ENCODE assay signal across 8 cellular contexts in the genomic region with DNA sequence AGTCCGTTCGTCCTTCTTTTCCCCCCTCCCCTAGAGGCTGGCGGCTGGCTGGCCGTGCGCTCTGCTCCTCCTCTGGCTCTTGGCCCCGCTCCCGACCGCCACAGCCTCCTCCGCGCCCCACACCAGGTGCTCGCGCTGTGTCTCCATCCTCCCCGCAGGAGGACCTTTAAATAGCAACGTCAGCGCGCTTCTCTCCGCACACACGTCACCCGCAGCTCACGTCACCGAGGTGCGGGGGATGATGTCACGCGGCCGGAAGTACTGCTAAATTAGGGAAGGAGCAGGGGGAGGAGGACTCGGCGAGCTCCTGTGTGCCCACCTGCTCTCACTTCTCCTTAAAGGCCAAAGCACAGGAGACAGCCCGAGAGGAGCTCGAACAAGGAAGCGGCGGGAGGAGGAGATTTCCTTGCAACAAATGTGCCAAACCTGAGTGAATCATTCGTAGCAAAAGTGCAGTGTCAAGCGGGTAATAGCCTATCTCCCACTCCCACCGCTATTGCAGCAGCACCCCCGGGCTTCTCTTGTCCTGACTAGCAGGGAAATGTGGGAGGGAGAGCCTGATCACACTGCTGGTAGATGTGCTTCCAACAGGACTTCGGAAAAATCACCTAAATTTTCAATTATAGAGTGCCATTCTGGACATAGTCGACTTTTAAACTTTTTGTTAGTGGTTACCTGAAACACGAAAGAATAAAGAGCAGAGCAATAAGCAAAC. TPM values are rescaled to one million over a fixed set of nuclear protein-coding genes. Genes with fewer than 3 reads are reported as not detected.
DNase-seq lines count a peak whose midpoint lies in the region; ATAC-seq and TF ChIP-seq lines count a peak whose summit lies in the region.

No MANE protein-coding gene starts in this region.

- H2AFZ ChIP-seq in OCI-LY7 (ENCODE audit: low read length), result peak overlapping the region; percentile 90

- peaks cover 19% of the 10 kb centered on the region; the same call in 1 of the 2 replicates for H3K79me2 ChIP-seq in OCI-LY7 (ENCODE audit: insufficient read depth, low read depth, low read length)

- POLR2A ChIA-PET in OCI-LY7 (lab: Charles Lee), result interaction anchor here (0.6 to 1.4 kb wide), 4 partner anchors 12 to 477 kb away, joined by 3 to 4 read pairs (median 4); no protein-coding TSS in a partner anchor

- H3K27ac ChIP-seq in OCI-LY7 (ENCODE audit: low read depth, low read length, poor library complexity, severe bottlenecking), result peak overlapping the region; percentile 63
- peak overlapping the region; percentile 96 for H3K27ac ChIP-seq in epithelial cell of prostate

- H3K9me2 ChIP-seq in OCI-LY7 (ENCODE audit: insufficient read depth, low read length), result no peaks in the 10 kb centered on the region

- peaks cover 39% of the 10 kb centered on the region for H3K4me1 ChIP-seq in OCI-LY7 (ENCODE audit: insufficient read depth, low read length, poor library complexity, severe bottlenecking)
- no peaks in the 10 kb centered on the region for H3K4me1 ChIP-seq in mucosa of descending colon (ENCODE audit: low read depth)

- H3K9me3 ChIP-seq in OCI-LY7 (ENCODE audit: low read length) (no peaks in the 10 kb centered on the region), mucosa of descending colon (no peaks in the 10 kb centered on the region)

- DNase-seq in DMS 273 (lab: John Stamatoyannopoulos, UW; ENCODE audit: unreplicated experiment) (peak; percentile 96), HuH-7 (ENCODE audit: low spot score) (peak; percentile 81), OCI-LY7 (ENCODE audit: low spot score) (peak; percentile 92), activated T-cell treated with anti-CD3 and anti-CD28 coated beads for 48 hours (ENCODE audit: low read depth) (peak; percentile 82), epithelial cell of prostate (ENCODE audit: low read depth, low spot score) (peak; percentile 87), mucosa of descending colon (peak; percentile 92 to 94 (median 94))
- peak; percentile 79 for DNase-seq in stimulated activated CD8-positive, alpha-beta memory T cell treated with anti-CD3 and anti-CD28 coated beads, Interleukin-4, amount 100 ng/mL, for 24 hours (ENCODE audit: low read depth)

- H3K4me3 ChIP-seq in OCI-LY7 (ENCODE audit: low read depth, low read length, poor library complexity, severe bottlenecking) (peak overlapping the region; percentile 71), mucosa of descending colon (peak overlapping the region; percentile 63)

- no peaks in the 10 kb centered on the region for H3K36me3 ChIP-seq in OCI-LY7 (ENCODE audit: insufficient read depth, low read length)
- H3K36me3 ChIP-seq in mucosa of descending colon (ENCODE audit: low read depth), result no peaks in the 10 kb centered on the region

- peak overlapping the region; percentile 81 for H3K4me2 ChIP-seq in OCI-LY7 (ENCODE audit: low read length)

- intact Hi-C loops in OCI-LY7 (cut with micrococcal nuclease; ENCODE audit: unreplicated experiment) (loop anchor here (2.0 to 10.0 kb wide), 3 partner anchors 98 to 1740 kb away; a partner anchor contains a TSS), mucosa of descending colon (cut with DNase I, micrococcal nuclease) (no loop called here)

- CTCF ChIA-PET in OCI-LY7 (lab: Charles Lee; ENCODE audit: unreplicated experiment), result interaction anchor here (0.5 kb wide), 2 partner anchors 11 to 893 kb away, joined by 3 to 6 read pairs; no protein-coding TSS in a partner anchor

- peak; percentile 85 for ATAC-seq in GM21526 (IDR thresholded peaks at IDR 0.05; ENCODE audit: low FRiP score, unreplicated experiment)
- peak; percentile 95 for ATAC-seq in mucosa of descending colon

- TSS peak; percentile 69 for BruUV-seq in OCI-LY7 (replicated peaks; lab: Mats Ljungman, UMichigan)

- H4K20me1 ChIP-seq in OCI-LY7 (ENCODE audit: insufficient read depth, low read length), result 0 out of 2 replicates have a peak, but pooled peaks cover 6% of the 10 kb centered on the region

- TF ChIP-seq CTCF in OCI-LY7 (conservative IDR thresholded peaks at IDR 0.05; ENCODE audit: low read length), result no peak
- TF ChIP-seq CTCF in mucosa of descending colon (IDR thresholded peaks at IDR 0.05), result no peak

RNA-seq across cellular contexts. Expression of a gene that starts 0.6 kb away (rescaled TPM):
- total RNA-seq in OCI-LY7 (2014; rRNA removed; shearing (Covaris generic)), result 6.3 and 11.2 TPM in 2 replicates
- total RNA-seq in OCI-LY7 (2022), result 13.9 and 15.4 TPM in 2 replicates
- total RNA-seq in mucosa of descending colon, result 1 to 10 TPM; 1.1 to 7.4 (median 2.2) TPM

Comparison
In these comparisons a context has a peak if more than half of its experiments do, and no peak if none do; other contexts are left out.
1. Peak in every context shown above with its lines: DNase-seq, ATAC-seq, H3K4me3 ChIP-seq and H3K27ac ChIP-seq.